ENCODE assay signal across 26 cellular contexts in genomic region chr3:29202368-29202767, GRCh38.
DNase-seq lines count a peak whose midpoint lies in the region; ATAC-seq and TF ChIP-seq lines count a peak whose summit lies in the region.
"Had no signal": no experiment of that assay in that cellular context is flagged by ENCODE, and none has a peak within 500 bp of the region (broad histone marks: within the 10 kb centered on the region; RNA-seq: fewer than 3 reads in every experiment).

No MANE protein-coding gene starts in this region.

- in situ Hi-C loops in brain microvascular endothelial cell (cut with HindIII; ENCODE audit: low pct_ligation_motif_present, low sequenced_read_pairs): no loop called here

- H3K27ac Mint-ChIP-seq in activated T-helper 17 cell treated with anti-CD3 and anti-CD28 coated beads, Interleukin-2, amount 50 U/mL, for 72 hours: no peak overlapping the region
- H3K27ac Mint-ChIP-seq: activated naive CD8-positive, alpha-beta T cell; nephron progenitor cell; stimulated activated naive CD8-positive, alpha-beta T cell treated with anti-CD3 and anti-CD28 coated beads, Interleukin-15, Interleukin-2, amounts not matched to agents 100 ng/mL and 50 ng/mL, for 24 hours had no signal

- H3K9me3 Mint-ChIP-seq in activated T-helper 17 cell treated with anti-CD3 and anti-CD28 coated beads, Interleukin-2, amount 50 U/mL, for 72 hours: no peaks in the 10 kb centered on the region
- H3K9me3 Mint-ChIP-seq: nephron progenitor cell had no signal

- no peaks in the 10 kb centered on the region for H3K27me3 ChIP-seq in brain microvascular endothelial cell (replicated peaks)
- H3K27me3 ChIP-seq: vagina had no signal

- ATAC-seq in GM18502 (IDR thresholded peaks at IDR 0.05; ENCODE audit: poor library complexity, unreplicated experiment): no peak
- no peak for ATAC-seq in HG02884 (IDR thresholded peaks at IDR 0.05; ENCODE audit: unreplicated experiment)
- no peak for ATAC-seq in activated T-helper 17 cell treated with anti-CD3 and anti-CD28 coated beads, Interleukin-2, amount 50 U/mL, for 72 hours (replicated peaks)
- ATAC-seq: esophagus mucosa, lower lobe of right lung, right cardiac atrium had no signal

- H3K4me3 ChIP-seq in brain microvascular endothelial cell (ENCODE audit: low read depth, low read length): no peak overlapping the region
- H3K4me3 ChIP-seq: lower lobe of right lung, vagina had no signal

- H3K36me3 ChIP-seq in brain microvascular endothelial cell (replicated peaks): no peaks in the 10 kb centered on the region
- H3K36me3 ChIP-seq: lower lobe of right lung, vagina had no signal

- H3K4me3 Mint-ChIP-seq in activated T-helper 17 cell treated with anti-CD3 and anti-CD28 coated beads, Interleukin-2, amount 50 U/mL, for 72 hours: no peak overlapping the region
- H3K4me3 Mint-ChIP-seq: activated naive CD8-positive, alpha-beta T cell; nephron progenitor cell; stimulated activated naive CD8-positive, alpha-beta T cell treated with anti-CD3 and anti-CD28 coated beads, Interleukin-15, Interleukin-2, amounts not matched to agents 100 ng/mL and 50 ng/mL, for 24 hours had no signal

- H3K27me3 Mint-ChIP-seq in activated T-helper 17 cell treated with anti-CD3 and anti-CD28 coated beads, Interleukin-2, amount 50 U/mL, for 72 hours: no peaks in the 10 kb centered on the region

- no peaks in the 10 kb centered on the region for H3K36me3 Mint-ChIP-seq in activated T-helper 17 cell treated with anti-CD3 and anti-CD28 coated beads, Interleukin-2, amount 50 U/mL, for 72 hours (ENCODE audit: low read depth)
- H3K36me3 Mint-ChIP-seq: activated naive CD8-positive, alpha-beta T cell had no signal

- no peaks in the 10 kb centered on the region for H3K4me1 Mint-ChIP-seq in activated T-helper 17 cell treated with anti-CD3 and anti-CD28 coated beads, Interleukin-2, amount 50 U/mL, for 72 hours

- H3K27ac ChIP-seq in brain microvascular endothelial cell: peak overlapping the region; percentile 13
- H3K27ac ChIP-seq: lower lobe of right lung, parathyroid adenoma, vagina had no signal

- DNase-seq in EH (ENCODE audit: low read depth) (peak; percentile 81), M059J (ENCODE audit: low read depth) (peak; percentile 19), brain microvascular endothelial cell (no peak), glomerular visceral epithelial cell (ENCODE audit: extremely low spot score) (peak; percentile 16)
- no peak for DNase-seq in activated effector memory CD4-positive, alpha-beta T cell treated with Interleukin-2 at 50 U/mL for 16 hours
- DNase-seq: ACHN; activated CD4-positive, alpha-beta T cell treated with anti-CD3 and anti-CD28 coated beads, Interleukin-2, amount 50 U/mL, for 1 hour; COR-L47; effector CD8-positive, alpha-beta T cell; KG1; lower lobe of right lung; MV-4-11; NCI-H1694; NCI-H69; nephron progenitor cell; right cardiac atrium; RPMI8226; T1000 had no signal

- no peak for TF ChIP-seq CTCF in brain microvascular endothelial cell (IDR thresholded peaks at IDR 0.05; ENCODE audit: low read depth, low read length, missing control alignments)

Comparison
In these comparisons a context has a peak if more than half of its experiments do, and no peak if none do; other contexts are left out.
1. DNase-seq: peak in EH (single experiment), M059J (single experiment) and glomerular visceral epithelial cell (single experiment); none in brain microvascular endothelial cell (single experiment) and activated effector memory CD4-positive, alpha-beta T cell treated with Interleukin-2 at 50 U/mL for 16 hours (single experiment).